ENCODE assay signal across 8 cellular contexts in genomic region chr21:45078877-45079281, GRCh38. TPM values are rescaled to one million over a fixed set of nuclear protein-coding genes. Genes with fewer than 3 reads are reported as not detected.
DNase-seq lines count a peak whose midpoint lies in the region; ATAC-seq and TF ChIP-seq lines count a peak whose summit lies in the region.

No MANE protein-coding gene starts in this region.

- H2BK120ac ChIP-seq in neuronal stem cell (ENCODE audit: low read depth, low read length), result no peak overlapping the region

- no peaks in the 10 kb centered on the region for H3K9me2 ChIP-seq in Loucy (replicated peaks; ENCODE audit: low read depth, low read length)

- H3K4me1 ChIP-seq in Loucy (ENCODE audit: insufficient read depth, low read length, poor library complexity, severe bottlenecking) (peaks cover 77% of the 10 kb centered on the region), esophagus squamous epithelium (peaks cover 11 to 55% (median 17%) of the 10 kb centered on the region in 3 donors), neuronal stem cell (ENCODE audit: control insufficient read depth in 2 of 2, insufficient read depth in 1 of 2, low read depth in 1 of 2, low read length in 2 of 2) (peaks cover 4 to 5% of the 10 kb centered on the region in 2 donors)

- H3K14ac ChIP-seq in neuronal stem cell (ENCODE audit: low read length), result no peak overlapping the region

- peak; percentile 78 for DNase-seq in activated CD8-positive, alpha-beta memory T cell treated with anti-CD3 and anti-CD28 coated beads for 24 hours
- peak; percentile 85 for DNase-seq in fibroblast of gingiva (ENCODE audit: low read depth)
- peak; percentile 29 to 57 for DNase-seq in stimulated activated CD8-positive, alpha-beta memory T cell treated with anti-CD3 and anti-CD28 coated beads, Interleukin-2, amount 100 ng/mL, for 48 hours (ENCODE audit: low read depth in 2 of 2)
- no peak for DNase-seq in erythroblast (lab: John Stamatoyannopoulos, UW)
- DNase-seq in esophagus squamous epithelium (lab: John Stamatoyannopoulos, UW), result no peak
- no peak for DNase-seq in neuronal stem cell (ENCODE audit: low spot score)

- H2AFZ ChIP-seq in Loucy (ENCODE audit: low read length) (no peak overlapping the region), neuronal stem cell (ENCODE audit: low read length) (no peak overlapping the region)

- H3K79me2 ChIP-seq in Loucy (ENCODE audit: insufficient read depth, low read length), result peaks cover 67% of the 10 kb centered on the region

- no peak for TF ChIP-seq POLR2A in erythroblast (IDR thresholded peaks at IDR 0.05; ENCODE audit: low read length)
- no peak for TF ChIP-seq POLR2A in esophagus squamous epithelium (IDR thresholded peaks at IDR 0.05)

- H3K27me3 ChIP-seq in Loucy (ENCODE audit: insufficient read depth, low read length, poor library complexity, severe bottlenecking), result no peaks in the 10 kb centered on the region
- peaks cover 0 to 8% (median 0%) of the 10 kb centered on the region in 4 donors for H3K27me3 ChIP-seq in esophagus squamous epithelium
- peaks cover 2 to 12% (median 12%) of the 10 kb centered on the region in 3 experiments for H3K27me3 ChIP-seq in neuronal stem cell (ENCODE audit: control insufficient read depth in 3 of 3, insufficient read depth in 3 of 3, low read depth in 1 of 3, low read length in 3 of 3)

- H3K36me3 ChIP-seq in Loucy (ENCODE audit: insufficient read depth, low read length) (no peaks in the 10 kb centered on the region), esophagus squamous epithelium (no peaks in the 10 kb centered on the region), neuronal stem cell (replicated peaks in 1 of 2; ENCODE audit: control insufficient read depth in 2 of 2, insufficient read depth in 2 of 2, low read length in 2 of 2) (no peaks in the 10 kb centered on the region)

- no peak overlapping the region for H2AK5ac ChIP-seq in neuronal stem cell (ENCODE audit: low read depth, low read length)

- peaks cover 10% of the 10 kb centered on the region; the same call in 1 of the 2 replicates for H3F3A ChIP-seq in Loucy (ENCODE audit: low read depth)

- no peak overlapping the region for H3K18ac ChIP-seq in neuronal stem cell (ENCODE audit: low read length)

- no peak overlapping the region for H4K91ac ChIP-seq in neuronal stem cell (ENCODE audit: low read depth, low read length, poor library complexity)

- no peaks in the 10 kb centered on the region for H3K9me3 ChIP-seq in Loucy (ENCODE audit: insufficient read depth, low read depth, low read length)
- H3K9me3 ChIP-seq in esophagus squamous epithelium, result no peaks in the 10 kb centered on the region
- H3K9me3 ChIP-seq in neuronal stem cell (replicated peaks in 1 of 2; ENCODE audit: control insufficient read depth in 2 of 2, insufficient read depth in 1 of 2, low read depth in 1 of 2, low read length in 2 of 2), result no peaks in the 10 kb centered on the region

- H3K4ac ChIP-seq in neuronal stem cell (ENCODE audit: low read length), result no peak overlapping the region

- no peak overlapping the region for H2BK12ac ChIP-seq in neuronal stem cell (ENCODE audit: low read length)

- no peak overlapping the region for H2BK15ac ChIP-seq in neuronal stem cell (ENCODE audit: low read length)

- intact Hi-C loops in esophagus squamous epithelium (cut with DNase I), result no loop called here

- 46 to 83% methylated on average over 2 of the region's 2 CpGs for WGBS in esophagus squamous epithelium, 2 donors
- no CpG with 5 or more reads among the region's 2 CpGs for WGBS in neuronal stem cell (ENCODE audit: extremely low coverage in 2 of 2, insufficient read length in 2 of 2, insufficient replicate concordance in 1 of 2), 2 donors

- H4K8ac ChIP-seq in neuronal stem cell (ENCODE audit: low read depth, low read length), result no peak overlapping the region

- peaks cover 6% of the 10 kb centered on the region for H4K20me1 ChIP-seq in Loucy (ENCODE audit: insufficient read depth, low read length, poor library complexity, severe bottlenecking)

- H3K23ac ChIP-seq in neuronal stem cell (ENCODE audit: low read depth, low read length, poor library complexity), result no peak overlapping the region

- H3K9ac ChIP-seq in Loucy (ENCODE audit: low read depth, low read length, poor library complexity, severe bottlenecking) (peak overlapping the region; percentile 56), neuronal stem cell (ENCODE audit: low read depth, low read length, poor library complexity) (no peak overlapping the region)

- TF ChIP-seq CTCF in Loucy (conservative IDR thresholded peaks at IDR 0.05; ENCODE audit: low read length), result no peak
- TF ChIP-seq CTCF in esophagus squamous epithelium (IDR thresholded peaks at IDR 0.05), result no peak

- H3K4me3 ChIP-seq in Loucy (ENCODE audit: low read length, poor library complexity, severe bottlenecking), result peak overlapping the region; percentile 60
- no peak overlapping the region for H3K4me3 ChIP-seq in esophagus squamous epithelium
- H3K4me3 ChIP-seq in neuronal stem cell (ENCODE audit: low read length in 2 of 2), result no peak overlapping the region

- H3K79me1 ChIP-seq in neuronal stem cell (ENCODE audit: low read depth, low read length), result peaks cover 4% of the 10 kb centered on the region

- H3K27ac ChIP-seq in esophagus squamous epithelium, result peak overlapping the region in 2 of 4 donors; percentile 17 to 41
- no peak overlapping the region for H3K27ac ChIP-seq in neuronal stem cell (replicated peaks; ENCODE audit: low read length)

- no peak for ATAC-seq in GM19452 (IDR thresholded peaks at IDR 0.05; ENCODE audit: unreplicated experiment)

- peak overlapping the region; percentile 71 for H3K4me2 ChIP-seq in Loucy (ENCODE audit: low read depth, low read length, poor library complexity, severe bottlenecking)
- H3K4me2 ChIP-seq in neuronal stem cell (ENCODE audit: insufficient read depth, low read length, poor library complexity, severe bottlenecking), result no peak overlapping the region

- no peak overlapping the region for H2BK5ac ChIP-seq in neuronal stem cell (ENCODE audit: low read length)

RNA-seq across cellular contexts. Expression of gene ADARB1, which starts 4.5 kb away (rescaled TPM):
- total RNA-seq in esophagus squamous epithelium, result 10 to 100 TPM in 1 of 4 donors, 1 to 10 TPM in 3; 3.4 to 15.6 (median 5.7) TPM
- 5.9 TPM for polyA plus RNA-seq in neuronal stem cell (2013, experiment 1 of 2)
- 6.1 TPM for polyA plus RNA-seq in neuronal stem cell (2013, experiment 2 of 2)

Comparison
In these comparisons a context has a peak if more than half of its experiments do, and no peak if none do; other contexts are left out.
1. DNase-seq: peak in activated CD8-positive, alpha-beta memory T cell treated with anti-CD3 and anti-CD28 coated beads for 24 hours (single experiment), fibroblast of gingiva (single experiment) and stimulated activated CD8-positive, alpha-beta memory T cell treated with anti-CD3 and anti-CD28 coated beads, Interleukin-2, amount 100 ng/mL, for 48 hours (2 of 2); none in erythroblast (0 of 2), esophagus squamous epithelium (single experiment) and neuronal stem cell (single experiment).